ENCODE assay signal across 10 cellular contexts in the genomic region with DNA sequence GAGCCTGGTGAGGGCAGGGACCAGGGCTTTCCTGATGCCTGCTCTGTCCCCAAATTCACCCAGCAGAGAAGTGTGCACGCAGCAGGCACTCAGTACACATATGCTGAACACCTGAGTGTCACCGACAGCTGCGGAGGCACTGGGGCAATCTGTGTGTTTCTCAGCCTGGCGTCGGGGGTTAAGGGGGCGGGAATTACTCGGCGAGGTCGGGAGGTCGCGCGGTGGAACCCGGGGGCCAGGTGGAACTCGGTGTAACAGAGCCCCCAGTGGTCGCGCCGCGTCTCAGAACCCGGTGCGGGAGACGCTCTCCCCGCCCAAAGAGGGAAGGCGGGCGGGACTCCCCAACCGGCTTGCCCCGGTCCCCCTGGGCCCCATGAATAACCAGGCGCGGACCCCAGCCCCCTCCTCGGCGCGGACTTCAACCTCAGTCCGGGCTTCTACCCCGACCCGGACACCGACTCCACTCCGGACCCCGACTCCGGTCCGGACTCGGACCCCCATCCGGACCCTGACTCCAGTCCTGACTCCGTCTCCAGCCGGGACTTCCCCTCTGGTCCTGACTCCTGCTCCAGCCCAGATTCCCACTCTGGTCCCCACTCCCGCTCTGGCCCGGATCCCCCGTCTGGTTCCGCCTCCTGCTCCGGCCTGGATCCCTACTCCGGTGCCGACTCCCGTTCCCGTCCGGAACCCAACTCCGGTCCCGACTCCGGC. TPM values are rescaled to one million over a fixed set of nuclear protein-coding genes. Genes with fewer than 3 reads are reported as not detected.
DNase-seq lines count a peak whose midpoint lies in the region; ATAC-seq and TF ChIP-seq lines count a peak whose summit lies in the region.
"Had no signal": no experiment of that assay in that cellular context is flagged by ENCODE, and none has a peak within 500 bp of the region (broad histone marks: within the 10 kb centered on the region; RNA-seq: fewer than 3 reads in every experiment).

A gene with protein sequence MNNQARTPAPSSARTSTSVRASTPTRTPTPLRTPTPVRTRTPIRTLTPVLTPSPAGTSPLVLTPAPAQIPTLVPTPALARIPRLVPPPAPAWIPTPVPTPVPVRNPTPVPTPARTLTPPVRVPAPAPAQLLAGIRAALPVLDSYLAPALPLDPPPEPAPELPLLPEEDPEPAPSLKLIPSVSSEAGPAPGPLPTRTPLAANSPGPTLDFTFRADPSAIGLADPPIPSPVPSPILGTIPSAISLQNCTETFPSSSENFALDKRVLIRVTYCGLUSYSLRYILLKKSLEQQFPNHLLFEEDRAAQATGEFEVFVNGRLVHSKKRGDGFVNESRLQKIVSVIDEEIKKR (plus strand): TSS at position 300 of the 711 bp plus-strand sequence. CDS start 74 bp downstream, at position 374.

- intact Hi-C loops in heart left ventricle (cut with DNase I): no loop called here
- intact Hi-C loops in left ventricle myocardium superior (cut with micrococcal nuclease): no loop called here
- intact Hi-C loops in ascending aorta (cut with DNase I): no loop called here
- intact Hi-C loops in lower lobe of right lung (cut with DNase I): no loop called here
- intact Hi-C loops in vagina (cut with DNase I): no loop called here

- H3K4me3 ChIP-seq in heart left ventricle (peak within 1 kb of the TSS; percentile 4 to 48 (median 32)), ascending aorta (peak within 1 kb of the TSS; percentile 42), lower lobe of right lung (peak within 1 kb of the TSS; percentile 39), vagina (peak within 1 kb of the TSS; percentile 29 to 42)
- H3K4me3 ChIP-seq: lung had no signal

- DNase-seq in heart left ventricle: no peak
- DNase-seq in left ventricle myocardium superior: no peak
- DNase-seq in ascending aorta (ENCODE audit: low spot score in 2 of 2): no peak
- DNase-seq in lower lobe of right lung: no peak
- DNase-seq in vagina (ENCODE audit: extremely low spot score in 2 of 2): no peak
- DNase-seq in erythroblast (lab: John Stamatoyannopoulos, UW): no peak
- no peak for DNase-seq in NCI-H1048 (lab: John Stamatoyannopoulos, UW)

- TF ChIP-seq POLR2A in heart left ventricle (IDR thresholded peaks at IDR 0.05): no peak
- TF ChIP-seq POLR2A in vagina (IDR thresholded peaks at IDR 0.05): no peak
- TF ChIP-seq POLR2A in erythroblast (IDR thresholded peaks at IDR 0.05; ENCODE audit: low read length): no peak

- H3K27me3 ChIP-seq in heart left ventricle (peaks cover 21 to 73% (median 47%) of the 10 kb centered on the region in 9 donors), ascending aorta (peaks cover 16% of the 10 kb centered on the region), lower lobe of right lung (ENCODE audit: low read depth) (peaks cover 76% of the 10 kb centered on the region), vagina (no peaks in the 10 kb centered on the region)

- H3K4me1 ChIP-seq in heart left ventricle (peaks cover 0 to 16% (median 11%) of the 10 kb centered on the region in 12 donors), ascending aorta (peaks cover 5 to 10% of the 10 kb centered on the region in 2 donors), lower lobe of right lung (peaks cover 16% of the 10 kb centered on the region), vagina (peaks cover 12% of the 10 kb centered on the region)

- TF ChIP-seq CTCF in heart left ventricle (IDR thresholded peaks at IDR 0.05): peak in 1 of 12 donors; percentile 2
- no peak for TF ChIP-seq CTCF in ascending aorta (IDR thresholded peaks at IDR 0.05)
- TF ChIP-seq CTCF in lower lobe of right lung (IDR thresholded peaks at IDR 0.05): no peak
- no peak for TF ChIP-seq CTCF in vagina (IDR thresholded peaks at IDR 0.05)

- WGBS in heart left ventricle, 4 donors: 1 to 3% (median 1%) methylated on average over 19 to 56 of the region's 56 CpGs

- H3K27ac ChIP-seq in heart left ventricle (no peak within 1 kb of the TSS), ascending aorta (no peak within 1 kb of the TSS), lower lobe of right lung (no peak within 1 kb of the TSS), vagina (no peak within 1 kb of the TSS)

- H3K9me3 ChIP-seq in heart left ventricle: no peaks in the 10 kb centered on the region
- no peaks in the 10 kb centered on the region for H3K9me3 ChIP-seq in ascending aorta
- no peaks in the 10 kb centered on the region for H3K9me3 ChIP-seq in lower lobe of right lung
- H3K9me3 ChIP-seq in vagina: no peaks in the 10 kb centered on the region

- peak in 2 of 4 donors; percentile 24 to 28 for ATAC-seq in heart left ventricle
- no peak for ATAC-seq in left ventricle myocardium superior
- ATAC-seq in lower lobe of right lung: peak; percentile 16 to 40
- no peak for ATAC-seq in HG02852 (IDR thresholded peaks at IDR 0.05; ENCODE audit: unreplicated experiment)

- no peaks in the 10 kb centered on the region for H3K36me3 ChIP-seq in heart left ventricle
- H3K36me3 ChIP-seq in ascending aorta: no peaks in the 10 kb centered on the region
- H3K36me3 ChIP-seq in lower lobe of right lung: no peaks in the 10 kb centered on the region
- H3K36me3 ChIP-seq in vagina: no peaks in the 10 kb centered on the region

RNA-seq across cellular contexts. Expression of the gene that starts here (rescaled TPM):
- total RNA-seq in heart left ventricle (not detected), left ventricle myocardium superior (not detected), ascending aorta (not detected), lower lobe of right lung (not detected), vagina (not detected)
- not detected for polyA plus RNA-seq in heart left ventricle
- total RNA-seq: lung; T-helper 2 cell treated with Interferon-gamma antibody and Interleukin-4, amounts not matched to agents 100 ng/mL and 5 ng/mL, for 36 hours had no signal
- polyA plus RNA-seq: lung had no signal

Comparison
In these comparisons a context has a peak if more than half of its experiments do, and no peak if none do; other contexts are left out.
1. Peak in ATAC-seq and H3K4me3 ChIP-seq in lower lobe of right lung; RNA of the gene not detected or under 1 TPM.